1 cellular context compared by ENCODE assay signal in genomic region chr15:31369716-31370115, GRCh38.
TF ChIP-seq lines count a peak whose summit lies in the region.

No MANE protein-coding gene starts in this region.

TF ChIP-seq in GM23338, 12 proteins besides CTCF, POLR2A, EP300 and RAD21 (continued from another document):
- TF ChIP-seq REST (IDR thresholded peaks at IDR 0.05; ENCODE audit: unreplicated experiment) (no peak), ZNF462 (CRISPR knock-in tag; IDR thresholded peaks at IDR 0.05) (no peak), NANOG (IDR thresholded peaks at IDR 0.05; ENCODE audit: borderline replicate concordance) (no peak)
